Comparison of ENCODE assay signal across 8 cellular contexts in genomic region chr7:28984631-28985030, GRCh38. TPM values are rescaled to one million over a fixed set of nuclear protein-coding genes. Genes with fewer than 3 reads are reported as not detected.
A peak's percentile ranks its signal among the peaks of the same experiment; 100 is the strongest.
DNase-seq lines count a peak whose midpoint lies in the region; ATAC-seq, FAIRE-seq and TF ChIP-seq lines count a peak whose summit lies in the region.

No MANE protein-coding gene starts in this region.

- H3K4me3 ChIP-seq in PC-9 (no peak overlapping the region), fibroblast of mammary gland (ENCODE audit: control insufficient read depth, low read depth, low read length) (no peak overlapping the region), small intestine (ENCODE audit: low read depth in 1 of 2, low read length in 2 of 2) (no peak overlapping the region)

- no peaks in the 10 kb centered on the region for H3K36me3 ChIP-seq in PC-9 (ENCODE audit: low read depth)
- no peaks in the 10 kb centered on the region for H3K36me3 ChIP-seq in small intestine (ENCODE audit: control insufficient read depth in 2 of 2, insufficient read depth in 2 of 2, low read length in 2 of 2)

- H3K9me3 ChIP-seq in PC-9 (ENCODE audit: insufficient read depth, low read depth), result 0 out of 2 replicates have a peak, but pooled peaks cover 4% of the 10 kb centered on the region
- no peaks in the 10 kb centered on the region for H3K9me3 ChIP-seq in small intestine (ENCODE audit: control insufficient read depth, low read depth)

- TF ChIP-seq CTCF in PC-9 (conservative IDR thresholded peaks at IDR 0.05), result no peak
- TF ChIP-seq CTCF in fibroblast of mammary gland (conservative IDR thresholded peaks at IDR 0.05; ENCODE audit: control insufficient read depth, insufficient read depth, low read depth, low read length), result no peak

- DNase-seq in ELR (ENCODE audit: low read depth) (peak; percentile 61), PC-9 (peak in 1 of 2 experiments; percentile 65), fibroblast of mammary gland (ENCODE audit: low read depth) (peak; percentile 90), pons (ENCODE audit: low spot score) (peak; percentile 42), small intestine (no peak), COR-L47 (lab: John Stamatoyannopoulos, UW) (no peak)

- H4K20me1 ChIP-seq in PC-9 (ENCODE audit: insufficient read depth), result no peaks in the 10 kb centered on the region

- no peaks in the 10 kb centered on the region for H3F3A ChIP-seq in PC-9 (ENCODE audit: insufficient read depth, low read depth)

- H3K27ac ChIP-seq in PC-9, result no peak overlapping the region
- peak overlapping the region in 1 of 2 donors; percentile 46 for H3K27ac ChIP-seq in small intestine (ENCODE audit: low read depth in 1 of 2, low read length in 1 of 2)

- intact Hi-C loops in PC-9 (cut with micrococcal nuclease; ENCODE audit: unreplicated experiment), result no loop called here

- peak overlapping the region; percentile 28; the same call in 1 of the 2 replicates for H3K4me2 ChIP-seq in PC-9

- no peak for FAIRE-seq in small intestine (lab: Jason Lieb, UNC)

- H2AFZ ChIP-seq in PC-9, result no peak overlapping the region

- H3K79me2 ChIP-seq in PC-9 (ENCODE audit: low read depth), result no peaks in the 10 kb centered on the region

- ATAC-seq in HG03442 (IDR thresholded peaks at IDR 0.05; ENCODE audit: unreplicated experiment) (no peak), HG02759 (IDR thresholded peaks at IDR 0.05; ENCODE audit: unreplicated experiment) (no peak)

- CTCF ChIA-PET in PC-9 (lab: Charles Lee), result no interaction called here

- H3K27me3 ChIP-seq in PC-9 (ENCODE audit: insufficient read depth, low read depth), result no peaks in the 10 kb centered on the region
- H3K27me3 ChIP-seq in small intestine (ENCODE audit: control insufficient read depth in 2 of 2, insufficient read depth in 2 of 2, low read length in 2 of 2), result no peaks in the 10 kb centered on the region

- POLR2A ChIA-PET in PC-9 (lab: Charles Lee; ENCODE audit: unreplicated experiment), result no interaction called here

- 60 to 73% (median 62%) methylated on average over 4 of the region's 4 CpGs for WGBS in small intestine, 3 donors

- no TSS peak for BruUV-seq in PC-9 (replicated peaks; lab: Mats Ljungman, UMichigan)

- H3K9me2 ChIP-seq in PC-9 (ENCODE audit: insufficient read depth), result no peaks in the 10 kb centered on the region

- H3K4me1 ChIP-seq in PC-9 (replicated peaks; ENCODE audit: insufficient read depth) (peaks cover 28% of the 10 kb centered on the region), small intestine (ENCODE audit: control insufficient read depth in 2 of 2, insufficient read depth in 1 of 2, low read depth in 1 of 2, low read length in 1 of 2) (peaks cover 0 to 6% of the 10 kb centered on the region in 2 donors)

RNA-seq across cellular contexts. Expression of gene TRIL, which starts 26.5 kb away (rescaled TPM):
- not detected in 2 replicates for total RNA-seq in PC-9 (2021)
- polyA plus RNA-seq in small intestine, result 1 to 10 TPM in 1 of 3 donors, under 1 TPM in 2; 0.22 to 2.7 (median 0.27) TPM

Comparison
In these comparisons a context has a peak if more than half of its experiments do, and no peak if none do; other contexts are left out.
1. DNase-seq: peak in ELR (single experiment), fibroblast of mammary gland (single experiment) and pons (single experiment); none in small intestine (single experiment) and COR-L47 (single experiment).